ENCODE assay signal across 24 cellular contexts in the genomic region with DNA sequence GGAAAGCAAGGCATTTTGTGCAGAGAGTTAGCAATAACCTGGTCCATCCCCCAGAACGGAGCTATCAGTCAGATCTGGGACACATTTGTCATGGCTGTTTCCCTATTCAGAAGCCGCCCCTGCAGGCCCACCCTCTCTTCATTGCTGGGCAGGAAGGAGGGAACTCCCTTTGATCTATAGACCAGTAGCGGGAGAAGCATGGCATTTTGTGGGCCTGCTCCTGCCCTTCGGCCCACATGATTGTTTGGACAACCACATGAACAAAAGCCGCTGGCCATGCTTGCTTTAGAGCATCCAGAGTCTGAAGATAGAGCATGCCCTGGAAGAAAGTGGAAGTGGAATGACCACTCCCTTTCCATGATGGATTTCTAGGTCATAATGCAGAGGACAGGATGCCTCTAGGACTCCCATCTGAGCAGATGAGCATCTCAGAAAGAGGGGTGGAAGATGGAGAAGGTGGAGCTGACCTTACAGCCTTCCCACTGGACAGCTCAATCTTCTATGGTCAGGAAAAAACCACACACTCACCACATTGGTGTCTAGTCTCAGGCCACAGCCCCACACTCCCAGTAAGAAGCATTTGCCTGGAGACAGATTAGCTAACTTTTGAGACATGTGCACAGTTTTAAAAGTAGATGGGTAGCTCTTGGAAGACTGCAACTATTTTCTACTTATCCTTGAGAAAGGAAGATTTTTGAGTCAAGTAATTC. TPM values are rescaled to one million over a fixed set of nuclear protein-coding genes. Genes with fewer than 3 reads are reported as not detected.
DNase-seq lines count a peak whose midpoint lies in the region; TF ChIP-seq lines count a peak whose summit lies in the region.
"Had no signal": no experiment of that assay in that cellular context is flagged by ENCODE, and none has a peak within 500 bp of the region (broad histone marks: within the 10 kb centered on the region; RNA-seq: fewer than 3 reads in every experiment).

No MANE protein-coding gene starts in this region.

- H4K12ac ChIP-seq in trophoblast cell (ENCODE audit: low read depth, low read length) = no peak overlapping the region

- H3K4ac ChIP-seq in trophoblast cell (ENCODE audit: low read depth, low read length) = peak overlapping the region; percentile 9

- H3K9me2 ChIP-seq in Karpas-422 (replicated peaks; ENCODE audit: insufficient read depth, low read length) = no peaks in the 10 kb centered on the region

- CTCF ChIA-PET in CD4-positive, alpha-beta memory T cell (lab: Charles Lee; ENCODE audit: partially characterized antibody) = no interaction called here
- CTCF ChIA-PET in activated CD4-positive, alpha-beta memory T cell treated with anti-CD3 and anti-CD28 coated beads for 36 hours (lab: Charles Lee) = no interaction called here

- no peaks in the 10 kb centered on the region for H3K4me1 Mint-ChIP-seq in CD4-positive, alpha-beta memory T cell
- H3K4me1 Mint-ChIP-seq in activated CD4-positive, alpha-beta memory T cell treated with anti-CD3 and anti-CD28 coated beads for 36 hours (ENCODE audit: low read depth) = no peaks in the 10 kb centered on the region

- H3K9ac ChIP-seq in trophoblast cell (ENCODE audit: low read length) (no peak overlapping the region), Karpas-422 (ENCODE audit: low read length) (no peak overlapping the region)

- no peaks in the 10 kb centered on the region for H3K27me3 Mint-ChIP-seq in CD4-positive, alpha-beta memory T cell
- no peaks in the 10 kb centered on the region for H3K27me3 Mint-ChIP-seq in activated CD4-positive, alpha-beta memory T cell treated with anti-CD3 and anti-CD28 coated beads for 36 hours
- H3K27me3 Mint-ChIP-seq: natural killer cell treated with Interleukin-12 subunit alpha and Interleukin-12 subunit beta and Interleukin-15 and Interleukin-18, amount 100 ng/mL, for 72 hours had no signal

- no peak overlapping the region for H3K27ac Mint-ChIP-seq in CD4-positive, alpha-beta memory T cell
- no peak overlapping the region for H3K27ac Mint-ChIP-seq in activated CD4-positive, alpha-beta memory T cell treated with anti-CD3 and anti-CD28 coated beads for 36 hours
- H3K27ac Mint-ChIP-seq: dendritic cell treated with granulocyte-macrophage colony-stimulating factor and Interleukin-4, amounts not matched to agents 40 ng/mL and 50 ng/mL, for 4 days; natural killer cell treated with Interleukin-12 subunit alpha and Interleukin-12 subunit beta and Interleukin-15 and Interleukin-18, amount 100 ng/mL, for 72 hours had no signal

- no peaks in the 10 kb centered on the region for H3K36me3 Mint-ChIP-seq in CD4-positive, alpha-beta memory T cell
- no peaks in the 10 kb centered on the region for H3K36me3 Mint-ChIP-seq in activated CD4-positive, alpha-beta memory T cell treated with anti-CD3 and anti-CD28 coated beads for 36 hours
- H3K36me3 Mint-ChIP-seq: natural killer cell treated with Interleukin-12 subunit alpha and Interleukin-12 subunit beta and Interleukin-15 and Interleukin-18, amount 100 ng/mL, for 72 hours had no signal

- no peaks in the 10 kb centered on the region for H4K20me1 ChIP-seq in Karpas-422 (ENCODE audit: insufficient read depth, low read depth, low read length)

- peaks cover 8% of the 10 kb centered on the region in 2 experiments for H3K4me1 ChIP-seq in trophoblast cell (ENCODE audit: control insufficient read depth in 1 of 2, insufficient read depth in 2 of 2, low read length in 2 of 2)
- no peaks in the 10 kb centered on the region for H3K4me1 ChIP-seq in CD4-positive, alpha-beta memory T cell (ENCODE audit: insufficient read depth, low read length)
- H3K4me1 ChIP-seq in Karpas-422 (ENCODE audit: low read length) = no peaks in the 10 kb centered on the region
- H3K4me1 ChIP-seq: heart left ventricle, left lung, Peyer's patch, sigmoid colon, SJSA1, upper lobe of right lung had no signal

- no peak for TF ChIP-seq CTCF in fibroblast of mammary gland (conservative IDR thresholded peaks at IDR 0.05; ENCODE audit: control insufficient read depth, insufficient read depth, low read depth, low read length)

- H3K4me3 ChIP-seq in fibroblast of mammary gland (ENCODE audit: control insufficient read depth, low read depth, low read length) (no peak overlapping the region), trophoblast cell (ENCODE audit: low read depth, low read length) (no peak overlapping the region), Karpas-422 (ENCODE audit: low read length) (no peak overlapping the region)
- H3K4me3 ChIP-seq in CD4-positive, alpha-beta memory T cell (ENCODE audit: low read length in 2 of 2) = no peak overlapping the region
- H3K4me3 ChIP-seq: heart left ventricle, left lung, Peyer's patch, sigmoid colon, SJSA1, upper lobe of right lung had no signal

- no peak overlapping the region for H3K23ac ChIP-seq in trophoblast cell (ENCODE audit: low read length)

- H3K36me3 ChIP-seq in trophoblast cell (ENCODE audit: control insufficient read depth in 1 of 2, insufficient read depth in 2 of 2, low read length in 2 of 2) = no peaks in the 10 kb centered on the region
- H3K36me3 ChIP-seq in CD4-positive, alpha-beta memory T cell (ENCODE audit: insufficient read depth, low read length) = no peaks in the 10 kb centered on the region
- no peaks in the 10 kb centered on the region for H3K36me3 ChIP-seq in Karpas-422 (ENCODE audit: insufficient read depth, low read length)
- H3K36me3 ChIP-seq: heart left ventricle, left lung, Peyer's patch, sigmoid colon, SJSA1, upper lobe of right lung had no signal

- no peaks in the 10 kb centered on the region for H3K27me3 ChIP-seq in trophoblast cell (ENCODE audit: insufficient read depth, low read length)
- H3K27me3 ChIP-seq in CD4-positive, alpha-beta memory T cell (ENCODE audit: insufficient read depth, low read length) = no peaks in the 10 kb centered on the region
- no peaks in the 10 kb centered on the region; the same call in 1 of the 2 replicates for H3K27me3 ChIP-seq in Karpas-422 (ENCODE audit: low read length)
- H3K27me3 ChIP-seq: left lung, Peyer's patch, sigmoid colon, SJSA1, upper lobe of right lung had no signal

- H3K79me2 ChIP-seq in trophoblast cell (ENCODE audit: control insufficient read depth, insufficient read depth, low read length, poor library complexity) = no peaks in the 10 kb centered on the region
- no peaks in the 10 kb centered on the region for H3K79me2 ChIP-seq in Karpas-422 (ENCODE audit: low read length)

- H2BK5ac ChIP-seq in trophoblast cell (ENCODE audit: low read depth, low read length, poor library complexity) = no peak overlapping the region

- H3K79me1 ChIP-seq in trophoblast cell (ENCODE audit: low read length) = peaks cover 2% of the 10 kb centered on the region

- H3K9me3 ChIP-seq in trophoblast cell (ENCODE audit: insufficient read depth, low read depth, low read length) (no peaks in the 10 kb centered on the region), Karpas-422 (ENCODE audit: low read length) (no peaks in the 10 kb centered on the region)
- no peaks in the 10 kb centered on the region for H3K9me3 ChIP-seq in CD4-positive, alpha-beta memory T cell (ENCODE audit: control insufficient read depth in 1 of 2, low read length in 2 of 2)
- H3K9me3 ChIP-seq: heart left ventricle, left lung, Peyer's patch, sigmoid colon, SJSA1, upper lobe of right lung had no signal

- peak overlapping the region; percentile 11 for H4K91ac ChIP-seq in trophoblast cell (ENCODE audit: low read depth, low read length)

- H3K27ac ChIP-seq in trophoblast cell (ENCODE audit: low read depth, low read length) = peak overlapping the region; percentile 4
- H3K27ac ChIP-seq in CD4-positive, alpha-beta memory T cell (ENCODE audit: low read depth, low read length) = no peak overlapping the region
- no peak overlapping the region for H3K27ac ChIP-seq in Karpas-422 (ENCODE audit: low read length)
- H3K27ac ChIP-seq: heart left ventricle, left lung, Peyer's patch, sigmoid colon, SJSA1, upper lobe of right lung had no signal

- DNase-seq in EL (peak; percentile 77), OCI-M1 (lab: John Stamatoyannopoulos, UW) (peak; percentile 9), fibroblast of mammary gland (ENCODE audit: low read depth) (peak; percentile 68), trophoblast cell (peak; percentile 35 to 55), Karpas-422 (no peak)
- DNase-seq in CD4-positive, alpha-beta memory T cell = no peak
- no peak for DNase-seq in activated CD4-positive, alpha-beta memory T cell treated with anti-CD3 and anti-CD28 coated beads for 36 hours
- DNase-seq: activated CD4-positive, alpha-beta T cell treated with anti-CD3 and anti-CD28 coated beads, Interleukin-2, amount 50 U/mL, for 48 hours; activated gamma-delta T cell treated with Interleukin-2 at 50 U/mL for 16 hours; heart left ventricle; left lung; midbrain; NCI-H510A treated with DMSO at 0.1 percent for 48 hours; NK-92 treated with Interleukin-12 subunit alpha and Interleukin-12 subunit beta, amount 100 ng/mL, for 24 hours; Peyer's patch; posterior cingulate gyrus; sigmoid colon; upper lobe of right lung had no signal

- no peak overlapping the region for H2BK120ac ChIP-seq in trophoblast cell (ENCODE audit: insufficient read depth, low read length, poor library complexity)

- H2AK5ac ChIP-seq in trophoblast cell (ENCODE audit: low read length) = no peak overlapping the region

- H2BK12ac ChIP-seq in trophoblast cell (ENCODE audit: low read length) = no peak overlapping the region

- H3K9me3 Mint-ChIP-seq in CD4-positive, alpha-beta memory T cell = peaks cover 0 to 4% (median 0%) of the 10 kb centered on the region in 8 donors
- no peaks in the 10 kb centered on the region for H3K9me3 Mint-ChIP-seq in activated CD4-positive, alpha-beta memory T cell treated with anti-CD3 and anti-CD28 coated beads for 36 hours
- H3K9me3 Mint-ChIP-seq: dendritic cell treated with granulocyte-macrophage colony-stimulating factor and Interleukin-4, amounts not matched to agents 40 ng/mL and 50 ng/mL, for 4 days had no signal

- H3K14ac ChIP-seq in trophoblast cell (ENCODE audit: low read length) = peak overlapping the region; percentile 2

- POLR2A ChIA-PET in CD4-positive, alpha-beta memory T cell (lab: Charles Lee; ENCODE audit: partially characterized antibody) = no interaction called here
- POLR2A ChIA-PET in activated CD4-positive, alpha-beta memory T cell treated with anti-CD3 and anti-CD28 coated beads for 36 hours (lab: Charles Lee) = no interaction called here

- H2AFZ ChIP-seq in trophoblast cell (ENCODE audit: insufficient read depth, low read length, poor library complexity) = no peak overlapping the region
- H2AFZ ChIP-seq in Karpas-422 (ENCODE audit: low read length) = no peak overlapping the region

- peak overlapping the region; percentile 29 for H3K18ac ChIP-seq in trophoblast cell (ENCODE audit: low read length)

- no peak overlapping the region for H3K4me3 Mint-ChIP-seq in CD4-positive, alpha-beta memory T cell
- no peak overlapping the region for H3K4me3 Mint-ChIP-seq in activated CD4-positive, alpha-beta memory T cell treated with anti-CD3 and anti-CD28 coated beads for 36 hours
- H3K4me3 Mint-ChIP-seq: dendritic cell treated with granulocyte-macrophage colony-stimulating factor and Interleukin-4, amounts not matched to agents 40 ng/mL and 50 ng/mL, for 4 days; natural killer cell treated with Interleukin-12 subunit alpha and Interleukin-12 subunit beta and Interleukin-15 and Interleukin-18, amount 100 ng/mL, for 72 hours had no signal

- no CpG with 5 or more reads among the region's 5 CpGs for WGBS in trophoblast cell (ENCODE audit: extremely low coverage, insufficient coverage, insufficient read length)

- H3K4me2 ChIP-seq in trophoblast cell (ENCODE audit: low read length) = no peak overlapping the region
- no peak overlapping the region for H3K4me2 ChIP-seq in Karpas-422 (ENCODE audit: low read depth, low read length, poor library complexity, severe bottlenecking)

- H4K8ac ChIP-seq in trophoblast cell (ENCODE audit: low read depth, low read length) = peak overlapping the region; percentile 48

- intact Hi-C loops in CD4-positive, alpha-beta memory T cell (cut with micrococcal nuclease) = no loop called here
- intact Hi-C loops in activated CD4-positive, alpha-beta memory T cell treated with anti-CD3 and anti-CD28 coated beads for 36 hours (cut with micrococcal nuclease) = no loop called here

RNA-seq across cellular contexts. Expression of a gene that starts 11.9 kb away (rescaled TPM):
- 0.06 and 0.07 TPM in 2 replicates for polyA plus RNA-seq in trophoblast cell (2013)
- total RNA-seq in CD4-positive, alpha-beta memory T cell = not detected
- polyA plus RNA-seq in CD4-positive, alpha-beta memory T cell = not detected
- total RNA-seq in Karpas-422 (2014; rRNA removed; shearing (Covaris generic); ENCODE audit: low replicate concordance) = not detected in 2 replicates
- total RNA-seq in activated CD4-positive, alpha-beta memory T cell treated with anti-CD3 and anti-CD28 coated beads for 36 hours = not detected
- total RNA-seq: cardiac septum; heart left ventricle; left lung; natural killer cell treated with Interleukin-12 subunit alpha and Interleukin-12 subunit beta and Interleukin-15 and Interleukin-18, amount 100 ng/mL, for 72 hours; Peyer's patch; sigmoid colon; SJSA1; T-helper 2 cell treated with Interferon-gamma antibody and Interleukin-4, amounts not matched to agents 100 ng/mL and 5 ng/mL, for 36 hours; upper lobe of right lung had no signal
- polyA plus RNA-seq: adipose tissue, heart left ventricle, sigmoid colon had no signal

Comparison
In these comparisons a context has a peak if more than half of its experiments do, and no peak if none do; other contexts are left out.
1. DNase-seq: peak in EL (single experiment), OCI-M1 (single experiment), fibroblast of mammary gland (single experiment) and trophoblast cell (2 of 2); none in CD4-positive, alpha-beta memory T cell (0 of 5), Karpas-422 (single experiment) and activated CD4-positive, alpha-beta memory T cell treated with anti-CD3 and anti-CD28 coated beads for 36 hours (single experiment).